15 cellular contexts compared by ENCODE assay signal in genomic region chr2:191618789-191619185, GRCh38. TPM values are rescaled to one million over a fixed set of nuclear protein-coding genes. Genes with fewer than 3 reads are reported as not detected.
DNase-seq lines count a peak whose midpoint lies in the region; ATAC-seq and TF ChIP-seq lines count a peak whose summit lies in the region.
"Had no signal": no experiment of that assay in that cellular context is flagged by ENCODE, and none has a peak within 500 bp of the region (broad histone marks: within the 10 kb centered on the region; RNA-seq: fewer than 3 reads in every experiment).

No MANE protein-coding gene starts in this region.

- H3K36me3 ChIP-seq in adrenal gland (replicated peaks in 1 of 2): no peaks in the 10 kb centered on the region
- H3K36me3 ChIP-seq: right lobe of liver had no signal

- no peak overlapping the region for H3K27ac ChIP-seq in adrenal gland
- H3K27ac ChIP-seq: right lobe of liver had no signal

- H3K27me3 ChIP-seq in adrenal gland: no peaks in the 10 kb centered on the region
- H3K27me3 ChIP-seq: right lobe of liver had no signal

- no peaks in the 10 kb centered on the region for H3K27me3 Mint-ChIP-seq in activated naive CD4-positive, alpha-beta T cell treated with anti-CD3 and anti-CD28 coated beads for 36 hours (ENCODE audit: low read depth)
- H3K27me3 Mint-ChIP-seq in T-cell: no peaks in the 10 kb centered on the region
- no peaks in the 10 kb centered on the region for H3K27me3 Mint-ChIP-seq in stimulated activated naive B cell treated with anti-CD40 and anti-IgM and Interleukin-4, amounts not matched to agents 10 μg/mL and 1 μg/mL and 100 μg/mL, for 72 hours
- peaks cover 0 to 2% (median 0%) of the 10 kb centered on the region in 3 donors for H3K27me3 Mint-ChIP-seq in CD14-positive monocyte (ENCODE audit: low read depth in 3 of 3)

- peak overlapping the region; percentile 97 for H3K27ac Mint-ChIP-seq in activated naive CD4-positive, alpha-beta T cell treated with anti-CD3 and anti-CD28 coated beads for 36 hours
- peak overlapping the region; percentile 91 to 99 for H3K27ac Mint-ChIP-seq in T-cell
- H3K27ac Mint-ChIP-seq in stimulated activated naive B cell treated with anti-CD40 and anti-IgM and Interleukin-4, amounts not matched to agents 10 μg/mL and 1 μg/mL and 100 μg/mL, for 72 hours: peak overlapping the region; percentile 95
- peak overlapping the region in 3 of 7 donors; percentile 74 to 91 (median 84) for H3K27ac Mint-ChIP-seq in CD14-positive monocyte

- WGBS in adrenal gland, 4 donors: 80 to 85% (median 82%) methylated on average over 2 of the region's 2 CpGs

- H3K9me3 ChIP-seq in adrenal gland (replicated peaks in 1 of 3): no peaks in the 10 kb centered on the region
- H3K9me3 ChIP-seq: right lobe of liver had no signal

- intact Hi-C loops in activated naive CD4-positive, alpha-beta T cell treated with anti-CD3 and anti-CD28 coated beads for 36 hours (cut with micrococcal nuclease): loop anchor here (5.0 kb wide), 2 partner anchors 446 to 736 kb away; partner anchors contain the start of gene GLS
- intact Hi-C loops in CD14-positive monocyte (cut with micrococcal nuclease) (loop anchor here in 1 of 2 donors (5.0 kb wide), 1 partner anchor 736 kb away; the partner anchor contains the start of gene GLS), adrenal gland (cut with DNase I) (no loop called here)

- TF ChIP-seq CTCF in CD14-positive monocyte (IDR thresholded peaks at IDR 0.05) (no peak), adrenal gland (IDR thresholded peaks at IDR 0.05) (no peak)

- no peak for TF ChIP-seq POLR2A in adrenal gland (IDR thresholded peaks at IDR 0.05)

- CTCF ChIA-PET in activated naive CD4-positive, alpha-beta T cell treated with anti-CD3 and anti-CD28 coated beads for 36 hours (lab: Charles Lee): interaction anchor here (1.0 to 2.1 kb wide), 4 partner anchors 10 to 60 kb away, joined by 3 to 9 read pairs (median 4); no protein-coding TSS in a partner anchor
- CTCF ChIA-PET in T-cell (lab: Charles Lee): interaction anchor here (0.6 to 3.0 kb wide), 5 partner anchors 9 to 89 kb away, joined by 3 to 18 read pairs (median 4); partner anchors contain the start of gene NABP1 (in 1 of the 2)

- POLR2A ChIA-PET in T-cell (lab: Charles Lee): interaction anchor here (0.7 to 2.5 kb wide), 6 partner anchors 20 to 1185 kb away, joined by 3 to 48 read pairs (median 6); partner anchors contain the start of gene NABP1 (in 1 of the 2)

- H3K4me1 ChIP-seq in adrenal gland (replicated peaks in 1 of 2): peaks cover 0 to 5% of the 10 kb centered on the region in 2 donors
- H3K4me1 ChIP-seq: right lobe of liver had no signal

- ATAC-seq in T-cell (replicated peaks in 1 of 4) (no peak), esophagus mucosa (peak; percentile 21)
- no peak for ATAC-seq in stimulated activated naive B cell treated with anti-CD40 and anti-IgM and Interleukin-4, amounts not matched to agents 10 μg/mL and 1 μg/mL and 100 μg/mL, for 72 hours (replicated peaks)
- ATAC-seq: Panc1, right lobe of liver had no signal

- H3K4me3 ChIP-seq in adrenal gland: no peak overlapping the region
- H3K4me3 ChIP-seq: coronary artery, right lobe of liver had no signal

- peaks cover 77% of the 10 kb centered on the region for H3K4me1 Mint-ChIP-seq in activated naive CD4-positive, alpha-beta T cell treated with anti-CD3 and anti-CD28 coated beads for 36 hours (ENCODE audit: low read depth)
- H3K4me1 Mint-ChIP-seq in T-cell (peaks cover 47 to 62% (median 57%) of the 10 kb centered on the region in 3 donors), CD14-positive monocyte (peaks cover 46% of the 10 kb centered on the region)
- peaks cover 45 to 60% of the 10 kb centered on the region in 2 donors for H3K4me1 Mint-ChIP-seq in stimulated activated naive B cell treated with anti-CD40 and anti-IgM and Interleukin-4, amounts not matched to agents 10 μg/mL and 1 μg/mL and 100 μg/mL, for 72 hours

- H3K9me3 Mint-ChIP-seq in activated naive CD4-positive, alpha-beta T cell treated with anti-CD3 and anti-CD28 coated beads for 36 hours: no peaks in the 10 kb centered on the region
- H3K9me3 Mint-ChIP-seq in T-cell (no peaks in the 10 kb centered on the region), CD14-positive monocyte (no peaks in the 10 kb centered on the region)
- peaks cover 2 to 4% of the 10 kb centered on the region in 2 donors for H3K9me3 Mint-ChIP-seq in stimulated activated naive B cell treated with anti-CD40 and anti-IgM and Interleukin-4, amounts not matched to agents 10 μg/mL and 1 μg/mL and 100 μg/mL, for 72 hours

- DNase-seq in activated naive CD4-positive, alpha-beta T cell treated with anti-CD3 and anti-CD28 coated beads for 36 hours: no peak
- DNase-seq in activated naive CD4-positive, alpha-beta T cell treated with Interleukin-2 at 50 U/mL for 16 hours: no peak
- DNase-seq in T-cell (no peak), cerebellum (ENCODE audit: low spot score) (no peak), CD14-positive monocyte (ENCODE audit: low spot score) (no peak), adrenal gland (no peak)
- DNase-seq in stimulated activated naive B cell treated with anti-CD40 and anti-IgM and Interleukin-4, amounts not matched to agents 10 μg/mL and 1 μg/mL and 100 μg/mL, for 72 hours: no peak
- DNase-seq: DMS 273 treated with DMSO at 0.1 percent for 48 hours; mesendoderm; NCI-H774; right lobe of liver; stimulated activated naive CD4-positive, alpha-beta T cell had no signal

- no peak overlapping the region for H3K4me3 Mint-ChIP-seq in activated naive CD4-positive, alpha-beta T cell treated with anti-CD3 and anti-CD28 coated beads for 36 hours
- H3K4me3 Mint-ChIP-seq in T-cell (peak overlapping the region in 1 of 3 donors; percentile 15), CD14-positive monocyte (no peak overlapping the region)
- no peak overlapping the region for H3K4me3 Mint-ChIP-seq in stimulated activated naive B cell treated with anti-CD40 and anti-IgM and Interleukin-4, amounts not matched to agents 10 μg/mL and 1 μg/mL and 100 μg/mL, for 72 hours

- H3K36me3 Mint-ChIP-seq in activated naive CD4-positive, alpha-beta T cell treated with anti-CD3 and anti-CD28 coated beads for 36 hours (ENCODE audit: low read depth): peaks cover 2% of the 10 kb centered on the region
- H3K36me3 Mint-ChIP-seq in T-cell (no peaks in the 10 kb centered on the region), CD14-positive monocyte (peaks cover 0 to 2% of the 10 kb centered on the region in 2 donors)
- H3K36me3 Mint-ChIP-seq in stimulated activated naive B cell treated with anti-CD40 and anti-IgM and Interleukin-4, amounts not matched to agents 10 μg/mL and 1 μg/mL and 100 μg/mL, for 72 hours: peaks cover 2 to 8% of the 10 kb centered on the region in 2 donors

RNA-seq across cellular contexts. Expression of gene NABP1, which starts 59.1 kb away (rescaled TPM):
- 100 to 1,000 TPM in 1 of 2 experiments, 10 to 100 TPM in 1; 97.5 to 101 TPM for total RNA-seq in activated naive CD4-positive, alpha-beta T cell treated with anti-CD3 and anti-CD28 coated beads for 36 hours
- total RNA-seq in T-cell (10 to 100 TPM; 39.0 to 67.6 (median 51.3) TPM), esophagus mucosa (32.8 TPM), cerebellum (15.3 TPM), adrenal gland (10 to 100 TPM in 6 of 8 donors, 1 to 10 TPM in 2; 2.5 to 39.9 (median 20.5) TPM)
- polyA plus RNA-seq in CD14-positive monocyte (10 to 100 TPM in 1 of 2 donors, 1 to 10 TPM in 1; 8.0 to 13.3 TPM), adrenal gland (10 to 100 TPM; 10.2 to 13.4 (median 10.3) TPM)
